ENCODE assay signal across 8 cellular contexts in the genomic region with DNA sequence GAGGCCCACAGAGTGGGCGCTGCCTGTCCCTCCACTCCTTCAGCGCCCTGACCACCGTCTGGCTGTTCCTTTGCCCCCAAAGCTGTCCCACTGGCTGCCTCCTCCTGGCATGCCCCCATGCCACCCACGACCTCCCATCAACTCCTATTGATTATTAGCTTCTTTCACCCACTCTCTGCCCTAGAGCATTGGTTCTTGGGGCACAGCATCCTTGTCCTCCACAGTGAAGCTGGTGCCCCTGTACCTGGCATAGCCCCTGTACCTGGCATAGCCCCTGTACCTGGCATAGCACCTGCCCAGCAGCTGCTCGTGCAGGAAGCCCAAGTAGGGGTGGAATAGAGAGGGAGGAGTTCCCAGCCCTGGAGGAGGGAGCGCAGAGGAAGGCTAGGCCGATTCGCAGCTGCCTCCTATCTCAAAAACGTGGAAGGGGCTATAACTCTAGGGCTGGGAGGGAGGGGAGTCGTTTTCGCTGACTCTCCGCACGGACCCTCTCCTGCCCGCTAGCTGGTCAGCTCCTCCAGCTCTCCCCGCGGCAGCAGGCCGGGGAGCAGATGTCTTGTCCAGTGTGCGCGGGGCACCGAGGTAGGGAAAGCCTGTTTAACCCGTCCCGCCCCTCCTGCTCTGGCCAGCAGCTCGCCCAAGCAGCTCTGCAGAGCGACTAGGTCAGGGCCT. TPM values are rescaled to one million over a fixed set of nuclear protein-coding genes. Genes with fewer than 3 reads are reported as not detected.
DNase-seq lines count a peak whose midpoint lies in the region; ATAC-seq, FAIRE-seq and TF ChIP-seq lines count a peak whose summit lies in the region.

No MANE protein-coding gene starts in this region.

- peaks cover 17% of the 10 kb centered on the region for H3K4me1 Mint-ChIP-seq in activated CD4-positive, alpha-beta T cell treated with anti-CD3 and anti-CD28 coated beads, Interleukin-2, amount 10 ng/mL, durations not matched to agents 24 days and 14 days
- peaks cover 4% of the 10 kb centered on the region for H3K4me1 Mint-ChIP-seq in activated T-helper 17 cell treated with anti-CD3 and anti-CD28 coated beads, Interleukin-2, amount 50 U/mL, for 72 hours

- H3K27me3 Mint-ChIP-seq in activated CD4-positive, alpha-beta T cell treated with anti-CD3 and anti-CD28 coated beads, Interleukin-2, amount 10 ng/mL, durations not matched to agents 24 days and 14 days, result peaks cover 8% of the 10 kb centered on the region
- no peaks in the 10 kb centered on the region for H3K27me3 Mint-ChIP-seq in activated T-helper 17 cell treated with anti-CD3 and anti-CD28 coated beads, Interleukin-2, amount 50 U/mL, for 72 hours

- H3K9me3 ChIP-seq in kidney (ENCODE audit: control insufficient read depth in 1 of 2, low read length in 2 of 2), result no peaks in the 10 kb centered on the region
- no peaks in the 10 kb centered on the region for H3K9me3 ChIP-seq in thyroid gland

- H3K9ac ChIP-seq in kidney (ENCODE audit: low read length in 2 of 2), result no peak overlapping the region

- ATAC-seq in activated T-helper 17 cell treated with anti-CD3 and anti-CD28 coated beads, Interleukin-2, amount 50 U/mL, for 72 hours (replicated peaks), result no peak
- no peak for ATAC-seq in HG02610 (IDR thresholded peaks at IDR 0.05; ENCODE audit: unreplicated experiment)

- H3K4me1 ChIP-seq in kidney (ENCODE audit: control insufficient read depth in 1 of 2, insufficient read depth in 1 of 2, low read depth in 1 of 2, low read length in 2 of 2) (peaks cover 0 to 36% of the 10 kb centered on the region in 2 donors), thyroid gland (peaks cover 51 to 78% of the 10 kb centered on the region in 2 donors)

- peaks cover 3% of the 10 kb centered on the region for H3K36me3 Mint-ChIP-seq in activated CD4-positive, alpha-beta T cell treated with anti-CD3 and anti-CD28 coated beads, Interleukin-2, amount 10 ng/mL, durations not matched to agents 24 days and 14 days (ENCODE audit: low read depth)
- H3K36me3 Mint-ChIP-seq in activated T-helper 17 cell treated with anti-CD3 and anti-CD28 coated beads, Interleukin-2, amount 50 U/mL, for 72 hours (ENCODE audit: low read depth), result peaks cover 5% of the 10 kb centered on the region

- H3K4me3 ChIP-seq in kidney (ENCODE audit: low read length in 2 of 2) (no peak overlapping the region), thyroid gland (replicated peaks in 1 of 3) (peak overlapping the region in 1 of 3 donors; percentile 51)

- no peak overlapping the region for H3K27ac Mint-ChIP-seq in activated CD4-positive, alpha-beta T cell treated with anti-CD3 and anti-CD28 coated beads, Interleukin-2, amount 10 ng/mL, durations not matched to agents 24 days and 14 days
- H3K27ac Mint-ChIP-seq in activated T-helper 17 cell treated with anti-CD3 and anti-CD28 coated beads, Interleukin-2, amount 50 U/mL, for 72 hours, result peak overlapping the region; percentile 23

- H3K4me3 Mint-ChIP-seq in activated CD4-positive, alpha-beta T cell treated with anti-CD3 and anti-CD28 coated beads, Interleukin-2, amount 10 ng/mL, durations not matched to agents 24 days and 14 days, result peak overlapping the region; percentile 42
- H3K4me3 Mint-ChIP-seq in activated T-helper 17 cell treated with anti-CD3 and anti-CD28 coated beads, Interleukin-2, amount 50 U/mL, for 72 hours, result peak overlapping the region; percentile 40

- no peaks in the 10 kb centered on the region for H3K36me3 ChIP-seq in kidney (ENCODE audit: control insufficient read depth in 1 of 2, insufficient read depth in 2 of 2, low read length in 2 of 2)
- H3K36me3 ChIP-seq in thyroid gland, result no peaks in the 10 kb centered on the region

- TF ChIP-seq POLR2A in thyroid gland (IDR thresholded peaks at IDR 0.05), result no peak

- TF ChIP-seq CTCF in kidney (IDR thresholded peaks at IDR 0.05; ENCODE audit: borderline replicate concordance, extremely low read depth, insufficient read depth) (no peak), thyroid gland (IDR thresholded peaks at IDR 0.05) (no peak)

- H3K27me3 ChIP-seq in thyroid gland, result no peaks in the 10 kb centered on the region

- no peaks in the 10 kb centered on the region for H3K9me3 Mint-ChIP-seq in activated CD4-positive, alpha-beta T cell treated with anti-CD3 and anti-CD28 coated beads, Interleukin-2, amount 10 ng/mL, durations not matched to agents 24 days and 14 days
- no peaks in the 10 kb centered on the region for H3K9me3 Mint-ChIP-seq in activated T-helper 17 cell treated with anti-CD3 and anti-CD28 coated beads, Interleukin-2, amount 50 U/mL, for 72 hours

- no peak for FAIRE-seq in kidney (lab: Jason Lieb, UNC)

- DNase-seq in activated CD4-positive, alpha-beta T cell treated with anti-CD3 and anti-CD28 coated beads, Interleukin-2, amount 10 ng/mL, durations not matched to agents 24 days and 14 days, result no peak
- no peak for DNase-seq in activated CD4-positive, alpha-beta T cell treated with anti-CD3 and anti-CD28 coated beads for 4 hours
- DNase-seq in kidney, result peak; percentile 75
- DNase-seq in thyroid gland, result peak in 1 of 2 donors; percentile 55
- DNase-seq in nucleus accumbens (lab: John Stamatoyannopoulos, UW), result no peak
- no peak for DNase-seq in NCI-H2029 (lab: John Stamatoyannopoulos, UW)

- 45 to 54% methylated on average over 19 to 21 of the region's 24 CpGs for WGBS in thyroid gland, 2 donors

- H3K27ac ChIP-seq in kidney (ENCODE audit: low read depth in 2 of 2, low read length in 2 of 2) (peak overlapping the region; percentile 47 to 63), thyroid gland (peak overlapping the region; percentile 36 to 90 (median 83))

- intact Hi-C loops in activated CD4-positive, alpha-beta T cell treated with anti-CD3 and anti-CD28 coated beads, Interleukin-2, amount 10 ng/mL, durations not matched to agents 24 days and 14 days (cut with micrococcal nuclease), result no loop called here
- intact Hi-C loops in kidney (cut with DNase I) (no loop called here), thyroid gland (cut with DNase I) (no loop called here)

RNA-seq across cellular contexts. Expression of gene ACTG1, which starts 5.7 kb away (rescaled TPM):
- 3,353 and 3,420 TPM in 2 replicates for total RNA-seq in activated CD4-positive, alpha-beta T cell treated with anti-CD3 and anti-CD28 coated beads, Interleukin-2, amount 10 ng/mL, durations not matched to agents 24 days and 14 days
- 1,000 to 10,000 TPM; 4,457 to 7,394 TPM for total RNA-seq in activated T-helper 17 cell treated with anti-CD3 and anti-CD28 coated beads, Interleukin-2, amount 50 U/mL, for 72 hours
- total RNA-seq in kidney (2,632 TPM), thyroid gland (1,000 to 10,000 TPM; 1,168 to 4,304 (median 2,945) TPM)
- polyA plus RNA-seq in kidney (ENCODE audit: insufficient read depth, low read depth, low replicate concordance), result 1,350 TPM

RNA-seq across cellular contexts. Expression of gene FSCN2, which starts 9.9 kb away (rescaled TPM):
- total RNA-seq in activated CD4-positive, alpha-beta T cell treated with anti-CD3 and anti-CD28 coated beads, Interleukin-2, amount 10 ng/mL, durations not matched to agents 24 days and 14 days, result 0.26 and 0.51 TPM in 2 replicates
- total RNA-seq in activated T-helper 17 cell treated with anti-CD3 and anti-CD28 coated beads, Interleukin-2, amount 50 U/mL, for 72 hours, result under 1 TPM; 0.43 to 0.93 TPM
- total RNA-seq in kidney, result 3.8 TPM
- polyA plus RNA-seq in kidney (ENCODE audit: insufficient read depth, low read depth, low replicate concordance), result 0.26 TPM
- total RNA-seq in thyroid gland, result 10 to 100 TPM in 3 of 4 donors, 1 to 10 TPM in 1; 9.7 to 20.7 (median 17.0) TPM

RNA-seq across cellular contexts. Expression of gene FAAP100, which starts 33.9 kb away (rescaled TPM):
- 72.2 and 76.5 TPM in 2 replicates for total RNA-seq in activated CD4-positive, alpha-beta T cell treated with anti-CD3 and anti-CD28 coated beads, Interleukin-2, amount 10 ng/mL, durations not matched to agents 24 days and 14 days
- 10 to 100 TPM; 26.9 to 38.6 TPM for total RNA-seq in activated T-helper 17 cell treated with anti-CD3 and anti-CD28 coated beads, Interleukin-2, amount 50 U/mL, for 72 hours
- total RNA-seq in kidney (28.6 TPM), thyroid gland (10 to 100 TPM; 24.1 to 35.2 (median 31.0) TPM)
- polyA plus RNA-seq in kidney (ENCODE audit: insufficient read depth, low read depth, low replicate concordance), result 13.2 TPM
